In the genomic region with DNA sequence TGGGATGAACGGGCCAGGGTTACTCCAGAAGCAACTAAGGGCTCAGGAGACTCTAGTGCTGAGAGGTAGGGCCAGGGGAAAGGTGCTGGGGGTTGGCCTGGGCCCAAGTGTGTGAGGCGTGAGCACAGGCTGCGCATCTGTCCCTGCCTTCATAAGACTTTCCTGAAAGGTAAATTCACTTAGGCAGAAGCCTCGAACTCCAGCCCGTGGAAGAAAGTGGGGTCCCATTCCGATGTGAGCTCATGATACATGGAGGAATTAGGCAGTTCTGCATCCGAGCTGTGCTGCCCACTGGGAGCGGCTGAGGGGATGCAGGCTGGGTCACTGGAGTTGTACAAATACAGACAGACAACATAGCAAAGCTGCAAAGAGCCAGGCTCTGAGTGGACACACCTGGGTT, we compare ENCODE assay signal across 20 cellular contexts. TPM values are rescaled to one million over a fixed set of nuclear protein-coding genes. Genes with fewer than 3 reads are reported as not detected.
DNase-seq lines count a peak whose midpoint lies in the region; ATAC-seq and TF ChIP-seq lines count a peak whose summit lies in the region.
"Had no signal": no experiment of that assay in that cellular context is flagged by ENCODE, and none has a peak within 500 bp of the region (broad histone marks: within the 10 kb centered on the region; RNA-seq: fewer than 3 reads in every experiment).

No MANE protein-coding gene starts in this region.

- no peaks in the 10 kb centered on the region for H3K36me3 Mint-ChIP-seq in activated CD4-positive, alpha-beta T cell treated with anti-CD3 and anti-CD28 coated beads, Interleukin-2, amount 10 ng/mL, durations not matched to agents 24 days and 14 days (ENCODE audit: low read depth)
- H3K36me3 Mint-ChIP-seq in activated CD4-positive, alpha-beta T cell treated with anti-CD3 and anti-CD28 coated beads, Interleukin-2, amount 10 ng/mL, durations not matched to agents 7 days and 5 days (ENCODE audit: low read depth), result no peaks in the 10 kb centered on the region
- peaks cover 7% of the 10 kb centered on the region for H3K36me3 Mint-ChIP-seq in glutamatergic neuron (ENCODE audit: unreplicated experiment)
- H3K36me3 Mint-ChIP-seq: CD14-positive monocyte; CD4-positive, alpha-beta memory T cell had no signal

- POLR2A ChIA-PET in activated CD4-positive, alpha-beta T cell treated with anti-CD3 and anti-CD28 coated beads, Interleukin-2, amount 10 ng/mL, durations not matched to agents 7 days and 5 days (lab: Charles Lee), result no interaction called here

- no peak overlapping the region for H2BK120ac ChIP-seq in neuronal stem cell (ENCODE audit: low read depth, low read length)

- no peaks in the 10 kb centered on the region for H3K9me3 ChIP-seq in neuronal stem cell (replicated peaks in 1 of 2; ENCODE audit: control insufficient read depth in 2 of 2, insufficient read depth in 1 of 2, low read depth in 1 of 2, low read length in 2 of 2)
- H3K9me3 ChIP-seq: A549, BLaER1 had no signal

- H3K18ac ChIP-seq in neuronal stem cell (ENCODE audit: low read length), result no peak overlapping the region

- no peak overlapping the region for H2BK5ac ChIP-seq in neuronal stem cell (ENCODE audit: low read length)

- peaks cover 16% of the 10 kb centered on the region for H3K79me1 ChIP-seq in neuronal stem cell (ENCODE audit: low read depth, low read length)

- no peak overlapping the region for H3K4me2 ChIP-seq in neuronal stem cell (ENCODE audit: insufficient read depth, low read length, poor library complexity, severe bottlenecking)
- H3K4me2 ChIP-seq: A549, BLaER1 had no signal

- no peak for ATAC-seq in esophagus mucosa
- ATAC-seq: A549, HCT116 had no signal

- no peak overlapping the region for H3K4ac ChIP-seq in neuronal stem cell (ENCODE audit: low read length)

- no peaks in the 10 kb centered on the region for H3K9me3 Mint-ChIP-seq in activated CD4-positive, alpha-beta T cell treated with anti-CD3 and anti-CD28 coated beads, Interleukin-2, amount 10 ng/mL, durations not matched to agents 24 days and 14 days
- no peaks in the 10 kb centered on the region for H3K9me3 Mint-ChIP-seq in activated CD4-positive, alpha-beta T cell treated with anti-CD3 and anti-CD28 coated beads, Interleukin-2, amount 10 ng/mL, durations not matched to agents 7 days and 5 days
- H3K9me3 Mint-ChIP-seq in glutamatergic neuron (ENCODE audit: unreplicated experiment), result peaks cover 9% of the 10 kb centered on the region
- H3K9me3 Mint-ChIP-seq: HFFc6 had no signal

- H3K9ac ChIP-seq in neuronal stem cell (ENCODE audit: low read depth, low read length, poor library complexity), result no peak overlapping the region
- H3K9ac ChIP-seq: BLaER1 had no signal

- H2AK5ac ChIP-seq in neuronal stem cell (ENCODE audit: low read depth, low read length), result no peak overlapping the region

- DNase-seq in activated CD4-positive, alpha-beta T cell treated with anti-CD3 and anti-CD28 coated beads, Interleukin-2, amount 10 ng/mL, durations not matched to agents 24 days and 14 days, result peak; percentile 43
- no peak for DNase-seq in activated CD4-positive, alpha-beta T cell treated with anti-CD3 and anti-CD28 coated beads, Interleukin-2, amount 10 ng/mL, durations not matched to agents 7 days and 5 days
- DNase-seq in islet precursor cell, result peak; percentile 36
- DNase-seq in neuronal stem cell (ENCODE audit: low spot score), result no peak
- DNase-seq in activated CD4-positive, CD25-positive, alpha-beta regulatory T cell treated with anti-CD3 and anti-CD28 coated beads, Interleukin-2, amount 50 U/mL, for 72 hours, result no peak
- DNase-seq in glutamatergic neuron, result no peak
- no peak for DNase-seq in glomerular visceral epithelial cell (ENCODE audit: extremely low spot score)
- DNase-seq: CD4-positive, alpha-beta memory T cell; DMS153; DMS79; GDM1; GOT3; H7; HFFc6 had no signal

- no peaks in the 10 kb centered on the region for H3K4me1 Mint-ChIP-seq in activated CD4-positive, alpha-beta T cell treated with anti-CD3 and anti-CD28 coated beads, Interleukin-2, amount 10 ng/mL, durations not matched to agents 24 days and 14 days
- H3K4me1 Mint-ChIP-seq in activated CD4-positive, alpha-beta T cell treated with anti-CD3 and anti-CD28 coated beads, Interleukin-2, amount 10 ng/mL, durations not matched to agents 7 days and 5 days, result no peaks in the 10 kb centered on the region
- H3K4me1 Mint-ChIP-seq in glutamatergic neuron (ENCODE audit: low read depth, unreplicated experiment), result peaks cover 19% of the 10 kb centered on the region
- H3K4me1 Mint-ChIP-seq: CD14-positive monocyte; CD4-positive, alpha-beta memory T cell had no signal

- no peak overlapping the region for H3K27ac ChIP-seq in neuronal stem cell (replicated peaks; ENCODE audit: low read length)
- H3K27ac ChIP-seq: 22Rv1, A549, BLaER1 had no signal

- H2AFZ ChIP-seq in neuronal stem cell (ENCODE audit: low read length), result no peak overlapping the region

- no peak overlapping the region for H3K4me3 ChIP-seq in neuronal stem cell (ENCODE audit: low read length in 2 of 2)
- H3K4me3 ChIP-seq: A549, BLaER1 had no signal

- H3K36me3 ChIP-seq in neuronal stem cell (replicated peaks in 1 of 2; ENCODE audit: control insufficient read depth in 2 of 2, insufficient read depth in 2 of 2, low read length in 2 of 2), result peaks cover 3 to 18% of the 10 kb centered on the region in 2 donors
- H3K36me3 ChIP-seq: BLaER1 had no signal

- TF ChIP-seq CTCF in glutamatergic neuron (IDR thresholded peaks at IDR 0.05; ENCODE audit: partially characterized antibody, unreplicated experiment), result no peak

- H3K27me3 ChIP-seq in neuronal stem cell (ENCODE audit: control insufficient read depth in 3 of 3, insufficient read depth in 3 of 3, low read depth in 1 of 3, low read length in 3 of 3), result no peaks in the 10 kb centered on the region
- H3K27me3 ChIP-seq: BLaER1 had no signal

- no peak overlapping the region for H3K27ac Mint-ChIP-seq in activated CD4-positive, alpha-beta T cell treated with anti-CD3 and anti-CD28 coated beads, Interleukin-2, amount 10 ng/mL, durations not matched to agents 24 days and 14 days
- H3K27ac Mint-ChIP-seq in activated CD4-positive, alpha-beta T cell treated with anti-CD3 and anti-CD28 coated beads, Interleukin-2, amount 10 ng/mL, durations not matched to agents 7 days and 5 days, result no peak overlapping the region
- H3K27ac Mint-ChIP-seq in glutamatergic neuron (ENCODE audit: unreplicated experiment), result no peak overlapping the region
- H3K27ac Mint-ChIP-seq: CD14-positive monocyte; CD4-positive, alpha-beta memory T cell; HFFc6 had no signal

- no CpG with 5 or more reads among the region's 8 CpGs for WGBS in neuronal stem cell (ENCODE audit: extremely low coverage in 2 of 2, insufficient read length in 2 of 2, insufficient replicate concordance in 1 of 2), 2 donors

- H3K14ac ChIP-seq in neuronal stem cell (ENCODE audit: low read length), result no peak overlapping the region

- H4K91ac ChIP-seq in neuronal stem cell (ENCODE audit: low read depth, low read length, poor library complexity), result no peak overlapping the region

- CTCF ChIA-PET in activated CD4-positive, alpha-beta T cell treated with anti-CD3 and anti-CD28 coated beads, Interleukin-2, amount 10 ng/mL, durations not matched to agents 7 days and 5 days (lab: Charles Lee), result no interaction called here

- H2BK12ac ChIP-seq in neuronal stem cell (ENCODE audit: low read length), result no peak overlapping the region

- H3K4me1 ChIP-seq in neuronal stem cell (ENCODE audit: control insufficient read depth in 2 of 2, insufficient read depth in 1 of 2, low read depth in 1 of 2, low read length in 2 of 2), result no peaks in the 10 kb centered on the region
- H3K4me1 ChIP-seq: A549 had no signal

- intact Hi-C loops in activated CD4-positive, alpha-beta T cell treated with anti-CD3 and anti-CD28 coated beads, Interleukin-2, amount 10 ng/mL, durations not matched to agents 24 days and 14 days (cut with micrococcal nuclease), result no loop called here

- H3K4me3 Mint-ChIP-seq in activated CD4-positive, alpha-beta T cell treated with anti-CD3 and anti-CD28 coated beads, Interleukin-2, amount 10 ng/mL, durations not matched to agents 24 days and 14 days, result no peak overlapping the region
- no peak overlapping the region for H3K4me3 Mint-ChIP-seq in activated CD4-positive, alpha-beta T cell treated with anti-CD3 and anti-CD28 coated beads, Interleukin-2, amount 10 ng/mL, durations not matched to agents 7 days and 5 days
- no peak overlapping the region for H3K4me3 Mint-ChIP-seq in glutamatergic neuron (ENCODE audit: unreplicated experiment)
- H3K4me3 Mint-ChIP-seq: CD14-positive monocyte; CD4-positive, alpha-beta memory T cell; HFFc6 had no signal

- peaks cover 2% of the 10 kb centered on the region for H3K27me3 Mint-ChIP-seq in activated CD4-positive, alpha-beta T cell treated with anti-CD3 and anti-CD28 coated beads, Interleukin-2, amount 10 ng/mL, durations not matched to agents 24 days and 14 days
- H3K27me3 Mint-ChIP-seq in activated CD4-positive, alpha-beta T cell treated with anti-CD3 and anti-CD28 coated beads, Interleukin-2, amount 10 ng/mL, durations not matched to agents 7 days and 5 days, result peaks cover 10% of the 10 kb centered on the region
- H3K27me3 Mint-ChIP-seq in glutamatergic neuron (ENCODE audit: unreplicated experiment), result peaks cover 3% of the 10 kb centered on the region

- H4K8ac ChIP-seq in neuronal stem cell (ENCODE audit: low read depth, low read length), result peak overlapping the region; percentile 10

- no peak overlapping the region for H3K23ac ChIP-seq in neuronal stem cell (ENCODE audit: low read depth, low read length, poor library complexity)

- no peak overlapping the region for H2BK15ac ChIP-seq in neuronal stem cell (ENCODE audit: low read length)

RNA-seq across cellular contexts. Expression of a gene that starts 16.2 kb away (rescaled TPM):
- 0.40 and 0.47 TPM in 2 replicates for total RNA-seq in activated CD4-positive, alpha-beta T cell treated with anti-CD3 and anti-CD28 coated beads, Interleukin-2, amount 10 ng/mL, durations not matched to agents 24 days and 14 days
- total RNA-seq in activated CD4-positive, alpha-beta T cell treated with anti-CD3 and anti-CD28 coated beads, Interleukin-2, amount 10 ng/mL, durations not matched to agents 7 days and 5 days, result under 1 TPM; 0.15 to 0.22 TPM
- polyA plus RNA-seq in neuronal stem cell (2013, experiment 1 of 2), result 24.1 TPM
- polyA plus RNA-seq in neuronal stem cell (2013, experiment 2 of 2), result 23.1 TPM
- total RNA-seq in glutamatergic neuron (ENCODE audit: unreplicated experiment) (25.2 TPM), esophagus mucosa (33.8 TPM)
- polyA plus RNA-seq: CD14-positive monocyte had no signal

Comparison
In these comparisons a context has a peak if more than half of its experiments do, and no peak if none do; other contexts are left out.
1. DNase-seq: peak in activated CD4-positive, alpha-beta T cell treated with anti-CD3 and anti-CD28 coated beads, Interleukin-2, amount 10 ng/mL, durations not matched to agents 24 days and 14 days (single experiment) and islet precursor cell (single experiment); none in activated CD4-positive, alpha-beta T cell treated with anti-CD3 and anti-CD28 coated beads, Interleukin-2, amount 10 ng/mL, durations not matched to agents 7 days and 5 days (single experiment), neuronal stem cell (single experiment), activated CD4-positive, CD25-positive, alpha-beta regulatory T cell treated with anti-CD3 and anti-CD28 coated beads, Interleukin-2, amount 50 U/mL, for 72 hours (single experiment), glutamatergic neuron (single experiment) and glomerular visceral epithelial cell (single experiment).
2. RNA of a gene that starts 16.2 kb away (total RNA-seq): 33.8 TPM in esophagus mucosa (single experiment) and 25.2 TPM in glutamatergic neuron (single experiment); 0.40 to 0.47 TPM in activated CD4-positive, alpha-beta T cell treated with anti-CD3 and anti-CD28 coated beads, Interleukin-2, amount 10 ng/mL, durations not matched to agents 24 days and 14 days and 0.15 to 0.22 TPM in activated CD4-positive, alpha-beta T cell treated with anti-CD3 and anti-CD28 coated beads, Interleukin-2, amount 10 ng/mL, durations not matched to agents 7 days and 5 days; every median in the first group is over 10 times any median in the second.